In the genomic region with DNA sequence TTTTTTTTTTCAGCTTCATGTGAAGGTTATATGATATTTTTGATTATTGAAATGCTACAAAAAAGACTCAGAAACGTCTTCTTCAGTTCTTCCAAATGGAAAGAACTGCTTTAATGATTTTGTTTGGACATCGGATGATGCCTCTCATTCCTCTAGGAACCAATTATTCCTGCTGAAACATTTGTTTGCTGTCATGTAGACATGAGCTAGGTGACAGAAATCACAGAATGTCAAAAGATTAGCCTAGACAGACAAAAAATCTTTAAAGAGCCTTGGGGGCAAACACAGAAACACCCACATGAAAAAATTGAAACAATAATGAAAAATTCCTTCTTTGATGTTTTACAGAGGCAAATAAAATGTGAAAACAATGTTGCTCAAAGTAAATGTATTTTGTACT, we compare ENCODE assay signal across 8 cellular contexts.
"Had no signal": no experiment of that assay in that cellular context is flagged by ENCODE, and none has a peak within 500 bp of the region (broad histone marks: within the 10 kb centered on the region; RNA-seq: fewer than 3 reads in every experiment).

No MANE protein-coding gene starts in this region.

- H3K9ac ChIP-seq: GM23248 had no signal

- DNase-seq: GM23248, GOT3, H7, H9, HCEC 1CT, HFFc6 had no signal

- H2AFZ ChIP-seq: GM23248, GM23338 had no signal

- H3K9me3 ChIP-seq: HAP-1 had no signal

- H3K36me3 ChIP-seq: HAP-1 had no signal

- H3K4me3 ChIP-seq: GM23248, GM23338, HAP-1 had no signal

- H3K4me2 ChIP-seq: GM23338 had no signal

- H3K27ac ChIP-seq: GM23248 had no signal
